In the genomic region with DNA sequence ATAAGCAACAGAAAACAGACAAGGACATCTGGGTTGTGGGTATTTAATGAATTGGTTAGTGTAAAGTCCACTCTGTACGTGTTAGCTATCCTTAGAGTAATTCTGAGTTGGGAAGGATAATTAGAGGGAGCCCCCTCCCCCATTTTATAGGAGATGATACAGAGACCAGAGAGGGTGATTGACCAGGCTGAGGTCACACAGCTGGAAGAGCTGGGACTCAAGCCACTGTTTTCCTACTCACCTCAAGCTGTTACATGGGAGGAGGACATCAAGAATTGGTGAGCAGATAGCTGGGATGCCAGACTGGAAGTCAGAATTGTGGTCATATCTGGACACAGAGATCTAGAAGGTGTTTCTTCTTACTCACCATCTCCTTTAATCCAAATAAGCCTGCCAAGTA, we compare ENCODE assay signal across 1 cellular context.
TF ChIP-seq lines count a peak whose summit lies in the region.

No MANE protein-coding gene starts in this region.

TF ChIP-seq in HepG2, 621 proteins besides CTCF, POLR2A, EP300 and RAD21:
- TF ChIP-seq AGO1 (IDR thresholded peaks at IDR 0.05; ENCODE audit: low read depth, low read length, poor library complexity, severe bottlenecking): no peak
- no peak for TF ChIP-seq RFX1 (IDR thresholded peaks at IDR 0.05)
- TF ChIP-seq ZMYM3 (CRISPR knock-in tag; IDR thresholded peaks at IDR 0.05): peak; percentile 71
- TF ChIP-seq ZNF768 (CRISPR knock-in tag; IDR thresholded peaks at IDR 0.05): peak; percentile 87; the same call in 1 of the 2 replicates
- no peak for TF ChIP-seq ZNF431 (CRISPR knock-in tag; IDR thresholded peaks at IDR 0.05; ENCODE audit: borderline replicate concordance, low read depth)
